1 cellular context compared by ENCODE assay signal in the genomic region with DNA sequence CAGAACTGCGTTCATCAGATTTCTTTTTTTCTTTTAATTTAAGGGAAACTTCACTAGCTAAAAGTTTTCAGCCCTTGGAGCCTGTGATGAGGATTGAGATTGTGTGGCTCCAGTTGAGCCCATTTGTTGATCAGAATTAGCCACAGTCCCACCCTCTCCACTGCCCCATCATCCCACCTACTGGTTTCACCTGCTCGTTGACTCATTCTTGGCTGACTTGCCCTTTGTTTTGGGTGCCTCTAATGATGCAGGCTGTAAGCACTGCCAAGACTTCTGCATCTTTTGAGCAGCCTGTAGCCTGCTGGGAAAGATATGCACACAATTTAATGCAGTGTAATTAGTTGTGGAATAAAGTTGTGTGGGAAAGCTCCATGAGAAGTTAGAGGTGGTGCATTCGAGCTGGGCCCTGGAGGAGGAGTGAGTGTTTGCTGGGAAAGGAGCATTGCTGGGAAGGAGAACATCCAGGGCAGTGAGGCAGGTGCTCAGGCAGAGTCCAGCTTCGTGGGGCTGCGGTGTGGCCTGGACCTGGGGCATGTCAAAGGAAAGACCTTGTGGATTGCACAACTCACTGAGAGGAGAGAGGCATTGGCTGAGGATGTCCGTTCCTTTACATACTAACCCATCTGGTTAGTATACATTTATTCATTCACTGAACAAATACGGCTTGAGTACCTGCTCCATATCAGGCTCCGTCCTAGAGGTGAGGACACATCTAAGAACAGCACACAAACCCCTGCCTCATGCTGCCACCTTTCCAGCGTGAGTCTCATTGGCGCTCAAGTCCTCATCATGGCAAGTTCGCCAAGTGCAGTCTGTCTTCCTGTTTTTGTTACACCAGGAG.
TF ChIP-seq lines count a peak whose summit lies in the region.

No MANE protein-coding gene starts in this region.

TF ChIP-seq in GM23338, 12 proteins besides CTCF, POLR2A, EP300 and RAD21 (continued from another document):
- TF ChIP-seq ZNF462 (CRISPR knock-in tag; IDR thresholded peaks at IDR 0.05) = no peak
- no peak for TF ChIP-seq POLR2AphosphoS5 (IDR thresholded peaks at IDR 0.05; ENCODE audit: low read depth)
- no peak for TF ChIP-seq JUNB (IDR thresholded peaks at IDR 0.05; ENCODE audit: unreplicated experiment)
- no peak for TF ChIP-seq ETS1 (IDR thresholded peaks at IDR 0.05)
- TF ChIP-seq EZH2phosphoT487 (IDR thresholded peaks at IDR 0.05; ENCODE audit: unreplicated experiment) = no peak
- TF ChIP-seq NANOG (IDR thresholded peaks at IDR 0.05; ENCODE audit: borderline replicate concordance) = no peak
- no peak for TF ChIP-seq ZNF331 (CRISPR knock-in tag; IDR thresholded peaks at IDR 0.05; ENCODE audit: low read depth)
TF ChIP-seq in GM23338: peak in this region for 0.
